ENCODE assay signal across 31 cellular contexts in the genomic region with DNA sequence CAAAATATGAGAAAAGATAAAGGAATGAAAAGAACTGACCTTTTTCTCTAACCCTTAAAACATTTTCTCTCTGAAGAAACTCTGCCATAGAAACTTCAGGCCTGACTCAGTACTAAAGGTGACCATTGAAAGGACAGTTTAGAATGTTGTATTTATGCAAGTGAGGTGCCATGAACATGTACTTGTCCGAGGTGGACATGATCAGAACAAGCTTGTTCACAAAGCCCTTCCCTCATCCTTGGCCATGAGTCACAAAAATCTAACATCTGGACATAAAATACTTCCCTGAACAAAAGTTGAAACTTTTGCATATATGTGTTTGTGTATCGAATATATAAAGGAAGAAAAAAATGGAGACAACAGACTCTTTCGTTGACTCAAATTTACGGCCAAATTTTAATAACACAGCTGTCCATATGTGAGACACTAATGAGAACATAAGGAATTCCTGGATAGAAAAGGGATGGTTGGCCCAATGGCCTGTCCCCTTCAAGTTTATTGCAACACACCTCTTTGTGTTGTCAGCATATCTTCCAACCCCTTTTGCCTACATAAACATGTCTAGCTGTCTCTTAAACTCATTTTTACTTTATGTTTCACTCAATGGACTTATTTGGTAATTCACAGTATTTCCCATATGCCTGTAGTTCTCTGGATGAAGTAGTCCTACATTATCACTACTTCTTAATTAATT.
"Had no signal": no experiment of that assay in that cellular context is flagged by ENCODE, and none has a peak within 500 bp of the region (broad histone marks: within the 10 kb centered on the region; RNA-seq: fewer than 3 reads in every experiment).

No MANE protein-coding gene starts in this region.

- H3K9me3 Mint-ChIP-seq: activated CD4-positive, alpha-beta memory T cell treated with anti-CD3 and anti-CD28 coated beads, Interleukin-2, amount 10 ng/mL, durations not matched to agents 7 days and 5 days; activated CD4-positive, alpha-beta T cell treated with anti-CD3 and anti-CD28 coated beads, Interleukin-2, amount 10 ng/mL, durations not matched to agents 7 days and 5 days; activated naive CD4-positive, alpha-beta T cell treated with anti-CD3 and anti-CD28 coated beads, Interleukin-2, amount 10 ng/mL, durations not matched to agents 7 days and 5 days; activated naive CD4-positive, alpha-beta T cell treated with anti-CD3 and anti-CD28 coated beads, Interleukin-2, amount 50 U/mL, for 72 hours; activated naive CD8-positive, alpha-beta T cell treated with anti-CD3 and anti-CD28 coated beads, Interleukin-2, amount 10 ng/mL, durations not matched to agents 7 days and 5 days; activated T-cell treated with anti-CD3 and anti-CD28 coated beads, Interleukin-2, amount 50 U/mL, for 24 hours; activated T-cell treated with anti-CD3 and anti-CD28 coated beads, Interleukin-2, amount 50 U/mL, for 72 hours; central memory CD8-positive, alpha-beta T cell; dendritic cell treated with granulocyte-macrophage colony-stimulating factor and Interleukin-4, amounts not matched to agents 40 ng/mL and 50 ng/mL, for 4 days; endodermal cell; WTC11 had no signal

- H3K4me3 Mint-ChIP-seq: activated CD4-positive, alpha-beta memory T cell treated with anti-CD3 and anti-CD28 coated beads, Interleukin-2, amount 10 ng/mL, durations not matched to agents 7 days and 5 days; activated CD4-positive, alpha-beta T cell treated with anti-CD3 and anti-CD28 coated beads, Interleukin-2, amount 10 ng/mL, durations not matched to agents 7 days and 5 days; activated naive CD4-positive, alpha-beta T cell treated with anti-CD3 and anti-CD28 coated beads, Interleukin-2, amount 10 ng/mL, durations not matched to agents 7 days and 5 days; activated naive CD8-positive, alpha-beta T cell treated with anti-CD3 and anti-CD28 coated beads, Interleukin-2, amount 10 ng/mL, durations not matched to agents 7 days and 5 days; activated T-cell treated with anti-CD3 and anti-CD28 coated beads, Interleukin-2, amount 50 U/mL, for 24 hours; activated T-cell treated with anti-CD3 and anti-CD28 coated beads, Interleukin-2, amount 50 U/mL, for 72 hours; central memory CD8-positive, alpha-beta T cell; dendritic cell treated with granulocyte-macrophage colony-stimulating factor and Interleukin-4, amounts not matched to agents 40 ng/mL and 50 ng/mL, for 4 days; endodermal cell; WTC11 had no signal

- H3K27me3 Mint-ChIP-seq: central memory CD8-positive, alpha-beta T cell; dendritic cell treated with granulocyte-macrophage colony-stimulating factor and Interleukin-4, amounts not matched to agents 40 ng/mL and 50 ng/mL, for 4 days had no signal

- H3K4me1 Mint-ChIP-seq: activated CD4-positive, alpha-beta memory T cell treated with anti-CD3 and anti-CD28 coated beads, Interleukin-2, amount 10 ng/mL, durations not matched to agents 7 days and 5 days; activated CD4-positive, alpha-beta T cell treated with anti-CD3 and anti-CD28 coated beads, Interleukin-2, amount 10 ng/mL, durations not matched to agents 7 days and 5 days; activated naive CD4-positive, alpha-beta T cell treated with anti-CD3 and anti-CD28 coated beads, Interleukin-2, amount 10 ng/mL, durations not matched to agents 7 days and 5 days; activated naive CD8-positive, alpha-beta T cell treated with anti-CD3 and anti-CD28 coated beads, Interleukin-2, amount 10 ng/mL, durations not matched to agents 7 days and 5 days; central memory CD8-positive, alpha-beta T cell; endodermal cell had no signal

- H3K36me3 ChIP-seq: brain microvascular endothelial cell, gastrocnemius medialis, heart left ventricle had no signal

- H3K4me1 ChIP-seq: foreskin keratinocyte, gastrocnemius medialis, heart left ventricle had no signal

- H3K27ac Mint-ChIP-seq: activated CD4-positive, alpha-beta memory T cell treated with anti-CD3 and anti-CD28 coated beads, Interleukin-2, amount 10 ng/mL, durations not matched to agents 7 days and 5 days; activated CD4-positive, alpha-beta T cell treated with anti-CD3 and anti-CD28 coated beads, Interleukin-2, amount 10 ng/mL, durations not matched to agents 7 days and 5 days; activated naive CD4-positive, alpha-beta T cell treated with anti-CD3 and anti-CD28 coated beads, Interleukin-2, amount 10 ng/mL, durations not matched to agents 7 days and 5 days; activated naive CD4-positive, alpha-beta T cell treated with anti-CD3 and anti-CD28 coated beads, Interleukin-2, amount 50 U/mL, for 72 hours; activated naive CD8-positive, alpha-beta T cell treated with anti-CD3 and anti-CD28 coated beads, Interleukin-2, amount 10 ng/mL, durations not matched to agents 7 days and 5 days; activated T-cell treated with anti-CD3 and anti-CD28 coated beads, Interleukin-2, amount 50 U/mL, for 24 hours; activated T-cell treated with anti-CD3 and anti-CD28 coated beads, Interleukin-2, amount 50 U/mL, for 72 hours; dendritic cell treated with granulocyte-macrophage colony-stimulating factor and Interleukin-4, amounts not matched to agents 40 ng/mL and 50 ng/mL, for 4 days; endodermal cell; WTC11 had no signal

- H3K36me3 Mint-ChIP-seq: activated naive CD4-positive, alpha-beta T cell treated with anti-CD3 and anti-CD28 coated beads, Interleukin-2, amount 10 ng/mL, durations not matched to agents 7 days and 5 days; activated naive CD4-positive, alpha-beta T cell treated with anti-CD3 and anti-CD28 coated beads, Interleukin-2, amount 50 U/mL, for 72 hours; activated naive CD8-positive, alpha-beta T cell treated with anti-CD3 and anti-CD28 coated beads, Interleukin-2, amount 10 ng/mL, durations not matched to agents 7 days and 5 days; WTC11 had no signal

- H3K9me3 ChIP-seq: gastrocnemius medialis had no signal

- H3K27ac ChIP-seq: brain microvascular endothelial cell, coronary artery, dorsolateral prefrontal cortex, foreskin keratinocyte, gastrocnemius medialis, heart left ventricle, VCaP had no signal

- FAIRE-seq: astrocyte, bronchial epithelial cell, TTC549 had no signal

- H3K27me3 ChIP-seq: brain microvascular endothelial cell, dorsolateral prefrontal cortex, gastrocnemius medialis, heart left ventricle had no signal

- DNase-seq: activated CD4-positive, alpha-beta memory T cell treated with anti-CD3 and anti-CD28 coated beads, Interleukin-2, amount 10 ng/mL, durations not matched to agents 7 days and 5 days; activated CD4-positive, alpha-beta T cell treated with anti-CD3 and anti-CD28 coated beads for 1 hour; activated CD4-positive, alpha-beta T cell treated with anti-CD3 and anti-CD28 coated beads for 4 hours; activated CD4-positive, alpha-beta T cell treated with anti-CD3 and anti-CD28 coated beads, Interleukin-2, amount 10 ng/mL, durations not matched to agents 7 days and 5 days; activated CD4-positive, alpha-beta T cell treated with anti-CD3 and anti-CD28 coated beads, Interleukin-2, amount 50 U/mL, for 4 hours; activated CD8-positive, alpha-beta memory T cell treated with anti-CD3 and anti-CD28 coated beads, Interleukin-2, amount 50 U/mL, for 48 hours; activated gamma-delta T cell; activated naive CD4-positive, alpha-beta T cell; activated naive CD4-positive, alpha-beta T cell treated with anti-CD3 and anti-CD28 coated beads, Interleukin-2, amount 10 ng/mL, durations not matched to agents 7 days and 5 days; activated naive CD8-positive, alpha-beta T cell treated with anti-CD3 and anti-CD28 coated beads, Interleukin-2, amount 10 ng/mL, durations not matched to agents 7 days and 5 days; activated T-cell treated with anti-CD3 and anti-CD28 coated beads for 4 hours; activated T-cell treated with anti-CD3 and anti-CD28 coated beads, Interleukin-2, amount 50 U/mL, for 24 hours; activated T-cell treated with anti-CD3 and anti-CD28 coated beads, Interleukin-2, amount 50 U/mL, for 72 hours; brain microvascular endothelial cell; dorsolateral prefrontal cortex; effector memory CD4-positive, alpha-beta T cell; endodermal cell; foreskin keratinocyte; gastrocnemius medialis; glutamatergic neuron; heart left ventricle; T-helper 2 cell had no signal

- H3K4me3 ChIP-seq: coronary artery, dorsolateral prefrontal cortex, gastrocnemius medialis, heart left ventricle had no signal
